ENCODE assay signal across 33 cellular contexts in genomic region chr20:39299783-39300182, GRCh38.
"Had no signal": no experiment of that assay in that cellular context is flagged by ENCODE, and none has a peak within 500 bp of the region (broad histone marks: within the 10 kb centered on the region; RNA-seq: fewer than 3 reads in every experiment).

No MANE protein-coding gene starts in this region.

- H3K27me3 ChIP-seq: adrenal gland, ascending aorta, body of pancreas, brain microvascular endothelial cell, breast epithelium, cardiac muscle cell had no signal

- H3K36me3 ChIP-seq: adrenal gland, ascending aorta, brain microvascular endothelial cell, breast epithelium, cardiac muscle cell had no signal

- FAIRE-seq: astrocyte, bronchial epithelial cell, colon had no signal

- H3K27ac ChIP-seq: ascending aorta, body of pancreas, brain microvascular endothelial cell, cardiac muscle cell had no signal

- ATAC-seq: activated naive CD4-positive, alpha-beta T cell treated with anti-CD3 and anti-CD28 coated beads, Interleukin-2, amount 50 U/mL, for 72 hours; activated naive CD8-positive, alpha-beta T cell treated with anti-CD3 and anti-CD28 coated beads, Interleukin-2, amount 50 U/mL, for 24 hours; activated T-cell treated with anti-CD3 and anti-CD28 coated beads, Interleukin-2, amount 50 U/mL, for 4 hours; activated T-cell treated with anti-CD3 and anti-CD28 coated beads, Interleukin-2, amount 50 U/mL, for 72 hours; activated T-helper 17 cell treated with anti-CD3 and anti-CD28 coated beads, Interleukin-2, amount 50 U/mL, for 72 hours; body of pancreas had no signal

- H3K9me3 ChIP-seq: adrenal gland, ascending aorta, body of pancreas, breast epithelium had no signal

- DNase-seq: activated effector memory CD4-positive, alpha-beta T cell treated with anti-CD3 and anti-CD28 coated beads, Interleukin-2, amount 50 U/mL, for 16 hours; activated effector memory CD4-positive, alpha-beta T cell treated with Interleukin-2 at 50 U/mL for 16 hours; activated gamma-delta T cell; activated gamma-delta T cell treated with Interleukin-2 at 50 U/mL for 16 hours; activated naive CD4-positive, alpha-beta T cell; activated naive CD4-positive, alpha-beta T cell treated with anti-CD3 and anti-CD28 coated beads for 36 hours; activated naive CD4-positive, alpha-beta T cell treated with anti-CD3 and anti-CD28 coated beads, Interleukin-2, amount 10 ng/mL, durations not matched to agents 7 days and 5 days; activated naive CD4-positive, alpha-beta T cell treated with anti-CD3 and anti-CD28 coated beads, Interleukin-2, amount 50 U/mL, for 16 hours; activated naive CD4-positive, alpha-beta T cell treated with Interleukin-2 at 50 U/mL for 16 hours; activated naive CD8-positive, alpha-beta T cell treated with anti-CD3 and anti-CD28 coated beads for 36 hours; activated naive CD8-positive, alpha-beta T cell treated with anti-CD3 and anti-CD28 coated beads, Interleukin-2, amount 10 ng/mL, durations not matched to agents 7 days and 5 days; activated naive CD8-positive, alpha-beta T cell treated with anti-CD3 and anti-CD28 coated beads, Interleukin-2, amount 50 U/mL, for 24 hours; activated T-cell treated with anti-CD3 and anti-CD28 coated beads, Interleukin-2, amount 50 U/mL, for 4 hours; activated T-cell treated with anti-CD3 and anti-CD28 coated beads, Interleukin-2, amount 50 U/mL, for 48 hours; activated T-cell treated with anti-CD3 and anti-CD28 coated beads, Interleukin-2, amount 50 U/mL, for 72 hours; amniotic stem cell; amygdala; anterior cingulate cortex; aorta; brain microvascular endothelial cell; caudate nucleus; central memory CD4-positive, alpha-beta T cell; cerebellar nuclear complex had no signal

- H3K4me1 ChIP-seq: ascending aorta, body of pancreas, breast epithelium had no signal

- H3K4me3 ChIP-seq: adrenal gland, ascending aorta, body of pancreas, breast epithelium, cardiac muscle cell had no signal
